Comparison of ENCODE assay signal across 29 cellular contexts in genomic region chr16:10583269-10583668, GRCh38. TPM values are rescaled to one million over a fixed set of nuclear protein-coding genes. Genes with fewer than 3 reads are reported as not detected.
"Had no signal": no experiment of that assay in that cellular context is flagged by ENCODE, and none has a peak within 500 bp of the region (broad histone marks: within the 10 kb centered on the region; RNA-seq: fewer than 3 reads in every experiment).

No MANE protein-coding gene starts in this region.

- H3K27ac Mint-ChIP-seq: immature natural killer cell; naive thymus-derived CD8-positive, alpha-beta T cell; stimulated activated naive B cell treated with anti-CD40 and anti-IgM and Interleukin-4, amounts not matched to agents 10 μg/mL and 1 μg/mL and 100 μg/mL, for 72 hours had no signal

- H3K36me3 Mint-ChIP-seq: immature natural killer cell; naive thymus-derived CD8-positive, alpha-beta T cell had no signal

- H3K27ac ChIP-seq: left lung, lower lobe of right lung, pancreas, skin epidermis, stomach, testis, thyroid gland, transverse colon, upper lobe of right lung had no signal

- H3K36me3 ChIP-seq: left lung, pancreas, prostate gland, stomach, thyroid gland, transverse colon, upper lobe of right lung had no signal

- DNase-seq: hypothalamus; immature natural killer cell; kidney; left colon; left lung; lower lobe of right lung; mammary epithelial cell; mesenchymal stem cell; naive thymus-derived CD8-positive, alpha-beta T cell; pancreas; retina; stimulated activated CD4-positive, alpha-beta T cell treated with anti-CD3 and anti-CD28 coated beads, Interleukin-12 subunit alpha, Interleukin-12 subunit beta, amount 100 ng/mL, for 4 hours; stimulated activated CD4-positive, alpha-beta T cell treated with anti-CD3 and anti-CD28 coated beads, Interleukin-15, amount 100 ng/mL, for 24 hours; stimulated activated CD4-positive, alpha-beta T cell treated with anti-CD3 and anti-CD28 coated beads, Interleukin-2, amount 100 ng/mL, for 24 hours; stimulated activated CD4-positive, alpha-beta T cell treated with anti-CD3 and anti-CD28 coated beads, Interleukin-4, amount 100 ng/mL, for 1 hour; stimulated activated naive B cell treated with anti-CD40 and anti-IgM and Interleukin-4, amounts not matched to agents 10 μg/mL and 1 μg/mL and 100 μg/mL, for 72 hours; stimulated activated naive CD8-positive, alpha-beta T cell treated with anti-CD3 and anti-CD28 coated beads, Interleukin-15, Interleukin-2, amounts not matched to agents 100 U/mL and 50 U/mL, for 24 hours; stomach; testis; thyroid gland; transverse colon; upper lobe of right lung had no signal

- H3K4me1 Mint-ChIP-seq: immature natural killer cell had no signal

- H3K9me3 Mint-ChIP-seq: immature natural killer cell; naive thymus-derived CD8-positive, alpha-beta T cell; nephron; stimulated activated naive B cell treated with anti-CD40 and anti-IgM and Interleukin-4, amounts not matched to agents 10 μg/mL and 1 μg/mL and 100 μg/mL, for 72 hours had no signal

- FAIRE-seq: islet of Langerhans, kidney, pancreas, urothelium cell line had no signal

- H3K4me3 Mint-ChIP-seq: immature natural killer cell; naive thymus-derived CD8-positive, alpha-beta T cell; stimulated activated naive B cell treated with anti-CD40 and anti-IgM and Interleukin-4, amounts not matched to agents 10 μg/mL and 1 μg/mL and 100 μg/mL, for 72 hours had no signal

- H3K27me3 ChIP-seq: pancreas, testis, thyroid gland, transverse colon, upper lobe of right lung had no signal

- H3K9me3 ChIP-seq: left lung, lower lobe of right lung, pancreas, prostate gland, stomach, testis, thyroid gland, transverse colon, upper lobe of right lung had no signal

- H3K4me3 ChIP-seq: left lung, lower lobe of right lung, pancreas, prostate gland, skin epidermis, stomach, testis, thyroid gland, transverse colon, upper lobe of right lung had no signal

- ATAC-seq: left colon; left lung; lower lobe of right lung; naive thymus-derived CD8-positive, alpha-beta T cell; pancreas; right cardiac atrium; sciatic nerve; stimulated activated naive B cell treated with anti-CD40 and anti-IgM and Interleukin-4, amounts not matched to agents 10 μg/mL and 1 μg/mL and 100 μg/mL, for 72 hours; stimulated activated naive CD8-positive, alpha-beta T cell treated with anti-CD3 and anti-CD28 coated beads, Interleukin-15, Interleukin-2, amounts not matched to agents 100 U/mL and 50 U/mL, for 24 hours; upper lobe of right lung had no signal

RNA-seq across cellular contexts. Expression of gene EMP2, which starts 2.9 kb away (rescaled TPM):
- total RNA-seq: naive thymus-derived CD8-positive, alpha-beta T cell had no signal
- polyA plus RNA-seq: immature natural killer cell; naive thymus-derived CD8-positive, alpha-beta T cell had no signal
